ENCODE assay signal across 15 cellular contexts in the genomic region with DNA sequence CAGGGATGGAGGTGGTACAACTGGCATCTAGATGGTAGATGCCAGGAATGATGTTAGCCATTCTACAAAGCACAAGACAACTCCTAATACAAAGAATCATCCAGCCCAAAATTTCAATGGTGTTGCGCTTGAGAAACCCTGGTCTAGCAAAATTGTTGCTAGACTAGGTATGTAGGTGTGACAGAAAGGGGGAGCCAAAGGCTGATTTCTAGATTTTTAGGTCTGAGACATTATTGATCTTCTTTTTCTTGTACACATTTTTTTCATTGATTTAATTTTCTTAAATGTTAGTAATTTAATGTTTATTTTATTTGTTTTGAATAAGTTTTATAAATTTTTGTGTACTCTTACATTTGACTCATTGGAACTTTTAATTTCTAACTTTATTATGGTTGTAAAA.
"Had no signal": no experiment of that assay in that cellular context is flagged by ENCODE, and none has a peak within 500 bp of the region (broad histone marks: within the 10 kb centered on the region; RNA-seq: fewer than 3 reads in every experiment).

No MANE protein-coding gene starts in this region.

- H3K36me3 ChIP-seq: adrenal gland, breast epithelium, heart left ventricle, left lung, WERI-Rb-1 had no signal

- H3K4me1 ChIP-seq: adrenal gland, breast epithelium, gastroesophageal sphincter, heart left ventricle, left lung had no signal

- H3K9me3 ChIP-seq: adrenal gland, breast epithelium had no signal

- FAIRE-seq: astrocyte had no signal

- DNase-seq: activated CD4-positive, alpha-beta memory T cell treated with anti-CD3 and anti-CD28 coated beads for 36 hours; activated CD4-positive, alpha-beta T cell treated with anti-CD3 and anti-CD28 coated beads for 36 hours; activated gamma-delta T cell treated with Interleukin-2 at 50 U/mL for 16 hours; activated T-cell treated with anti-CD3 and anti-CD28 coated beads for 4 hours; adrenal gland; cortex of kidney; heart left ventricle; left lung; stimulated activated naive CD4-positive, alpha-beta T cell; WERI-Rb-1 had no signal

- H3K4me3 ChIP-seq: adrenal gland, breast epithelium, gastroesophageal sphincter, heart left ventricle, left lung had no signal

- H3K27ac ChIP-seq: adrenal gland, breast epithelium, gastroesophageal sphincter, heart left ventricle, left lung, WERI-Rb-1 had no signal

- ATAC-seq: activated CD4-positive, alpha-beta T cell treated with anti-CD3 and anti-CD28 coated beads for 36 hours; activated naive CD4-positive, alpha-beta T cell treated with anti-CD3 and anti-CD28 coated beads, Interleukin-2, amount 50 U/mL, for 72 hours; gastroesophageal sphincter; heart left ventricle; left lung; natural killer cell treated with Interleukin-12 subunit alpha and Interleukin-12 subunit beta and Interleukin-15 and Interleukin-18, amount 100 ng/mL, for 72 hours had no signal

- H3K27me3 ChIP-seq: adrenal gland, breast epithelium, gastroesophageal sphincter, heart left ventricle, left lung had no signal
